8 cellular contexts compared by ENCODE assay signal in the genomic region with DNA sequence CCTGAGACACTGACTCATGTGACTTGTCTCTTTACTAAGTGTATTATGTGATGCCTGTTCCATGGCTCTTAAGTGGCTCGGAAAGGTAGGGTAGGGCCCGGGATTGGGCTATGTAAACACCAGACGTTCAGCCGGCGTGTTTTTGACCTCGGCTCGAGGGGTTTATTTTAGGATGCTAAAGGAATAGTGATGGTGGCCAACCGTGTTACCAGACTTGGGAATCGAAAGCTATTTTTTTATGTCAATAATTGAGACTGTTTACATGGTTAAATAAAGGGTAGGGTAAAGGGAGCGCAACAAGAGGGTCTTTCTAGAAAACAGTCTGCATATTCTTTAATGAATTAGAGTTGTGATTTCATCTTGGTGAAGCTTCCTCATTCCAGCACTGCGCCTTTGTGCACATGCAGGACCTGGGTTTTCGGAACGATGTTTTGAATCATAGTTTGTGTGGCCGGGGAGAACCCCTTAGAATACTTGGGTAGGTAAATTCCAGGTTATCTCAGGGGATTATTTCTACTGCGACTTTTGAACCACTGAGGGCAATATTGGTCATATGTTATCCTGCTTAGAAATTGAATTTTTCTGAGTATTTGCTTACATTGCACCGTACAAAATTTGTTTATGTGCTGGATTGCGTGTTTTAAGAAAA. TPM values are rescaled to one million over a fixed set of nuclear protein-coding genes. Genes with fewer than 3 reads are reported as not detected.
DNase-seq lines count a peak whose midpoint lies in the region; ATAC-seq and TF ChIP-seq lines count a peak whose summit lies in the region.

No MANE protein-coding gene starts in this region.

- no peak for TF ChIP-seq CTCF in parathyroid adenoma (IDR thresholded peaks at IDR 0.05)

- H3K9me3 ChIP-seq in NT2/D1 (ENCODE audit: insufficient read depth, low read length) (no peaks in the 10 kb centered on the region), parathyroid adenoma (ENCODE audit: control insufficient read depth, low read length) (no peaks in the 10 kb centered on the region)

- H3K4me1 ChIP-seq in NT2/D1 (ENCODE audit: insufficient read depth, insufficient read length) (no peaks in the 10 kb centered on the region), parathyroid adenoma (peaks cover 11% of the 10 kb centered on the region)

- DNase-seq in NCI-H748 (lab: John Stamatoyannopoulos, UW; ENCODE audit: unreplicated experiment) (peak; percentile 62), NCI-H748 treated with DMSO at 0.1 percent for 48 hours (lab: John Stamatoyannopoulos, UW) (no peak), NT2/D1 (ENCODE audit: low read depth, low spot score) (no peak), globus pallidus (ENCODE audit: low spot score) (peak; percentile 22), NCI-H446 treated with DMSO at 0.1 percent for 48 hours (lab: John Stamatoyannopoulos, UW) (no peak)
- peak; percentile 20 for DNase-seq in activated T-helper 1 cell treated with anti-CD3 and anti-CD28 coated beads, Interleukin-12 subunit alpha, Interleukin-12 subunit beta, Interleukin-2, Interleukin-4 antibody, amounts not matched to agents 30 ng/mL and 10 ng/mL and 1 ng/mL, durations not matched to agents 14 hours and 24 hours and 36 hours (ENCODE audit: low spot score)

- peaks cover 38% of the 10 kb centered on the region for H3K4me1 Mint-ChIP-seq in activated T-helper 1 cell treated with anti-CD3 and anti-CD28 coated beads, Interleukin-12 subunit alpha, Interleukin-12 subunit beta, Interleukin-2, Interleukin-4 antibody, amounts not matched to agents 30 ng/mL and 10 ng/mL and 1 ng/mL, durations not matched to agents 14 hours and 24 hours and 36 hours (ENCODE audit: low read depth)

- no peaks in the 10 kb centered on the region for H3K27me3 ChIP-seq in NT2/D1 (ENCODE audit: insufficient read depth, insufficient read length)
- H3K27me3 ChIP-seq in parathyroid adenoma (ENCODE audit: control insufficient read depth, insufficient read depth, low read length): no peaks in the 10 kb centered on the region

- peak overlapping the region; percentile 95 for H3K4me2 ChIP-seq in parathyroid adenoma (ENCODE audit: low read length)

- H3K9ac ChIP-seq in NT2/D1 (ENCODE audit: insufficient read length, low read depth) (peak overlapping the region; percentile 92), parathyroid adenoma (peak overlapping the region; percentile 90)

- peak overlapping the region; percentile 82 for H3K4me3 ChIP-seq in NT2/D1 (ENCODE audit: insufficient read length, low read depth)
- peak overlapping the region; percentile 71 for H3K4me3 ChIP-seq in parathyroid adenoma (ENCODE audit: low read depth, low read length)

- peak overlapping the region; percentile 93 for H3K4me3 Mint-ChIP-seq in activated T-helper 1 cell treated with anti-CD3 and anti-CD28 coated beads, Interleukin-12 subunit alpha, Interleukin-12 subunit beta, Interleukin-2, Interleukin-4 antibody, amounts not matched to agents 30 ng/mL and 10 ng/mL and 1 ng/mL, durations not matched to agents 14 hours and 24 hours and 36 hours

- H2AFZ ChIP-seq in parathyroid adenoma: peak overlapping the region; percentile 94

- H3K9me3 Mint-ChIP-seq in activated T-helper 1 cell treated with anti-CD3 and anti-CD28 coated beads, Interleukin-12 subunit alpha, Interleukin-12 subunit beta, Interleukin-2, Interleukin-4 antibody, amounts not matched to agents 30 ng/mL and 10 ng/mL and 1 ng/mL, durations not matched to agents 14 hours and 24 hours and 36 hours: no peaks in the 10 kb centered on the region

- H3K27me3 Mint-ChIP-seq in activated T-helper 1 cell treated with anti-CD3 and anti-CD28 coated beads, Interleukin-12 subunit alpha, Interleukin-12 subunit beta, Interleukin-2, Interleukin-4 antibody, amounts not matched to agents 30 ng/mL and 10 ng/mL and 1 ng/mL, durations not matched to agents 14 hours and 24 hours and 36 hours (ENCODE audit: insufficient read depth): peaks cover 13% of the 10 kb centered on the region

- peak overlapping the region; percentile 97 for H3K27ac Mint-ChIP-seq in activated T-helper 1 cell treated with anti-CD3 and anti-CD28 coated beads, Interleukin-12 subunit alpha, Interleukin-12 subunit beta, Interleukin-2, Interleukin-4 antibody, amounts not matched to agents 30 ng/mL and 10 ng/mL and 1 ng/mL, durations not matched to agents 14 hours and 24 hours and 36 hours

- H3K36me3 Mint-ChIP-seq in activated T-helper 1 cell treated with anti-CD3 and anti-CD28 coated beads, Interleukin-12 subunit alpha, Interleukin-12 subunit beta, Interleukin-2, Interleukin-4 antibody, amounts not matched to agents 30 ng/mL and 10 ng/mL and 1 ng/mL, durations not matched to agents 14 hours and 24 hours and 36 hours (ENCODE audit: low read depth): no peaks in the 10 kb centered on the region

- no peaks in the 10 kb centered on the region for H3K36me3 ChIP-seq in NT2/D1 (ENCODE audit: insufficient read depth, insufficient read length, low read length)
- H3K36me3 ChIP-seq in parathyroid adenoma (ENCODE audit: control insufficient read depth, insufficient read depth, low read length): no peaks in the 10 kb centered on the region

- peaks cover 35% of the 10 kb centered on the region for H3K79me2 ChIP-seq in parathyroid adenoma

- intact Hi-C loops in activated T-helper 1 cell treated with anti-CD3 and anti-CD28 coated beads, Interleukin-12 subunit alpha, Interleukin-12 subunit beta, Interleukin-2, Interleukin-4 antibody, amounts not matched to agents 30 ng/mL and 10 ng/mL and 1 ng/mL, durations not matched to agents 14 hours and 24 hours and 36 hours (cut with micrococcal nuclease): loop anchor here (1.0 to 5.0 kb wide), 7 partner anchors 9 to 1952 kb away; partner anchors contain the start of genes TBL1XR1, TTC14 and USP13

- peak; percentile 22 for ATAC-seq in HG03039 (IDR thresholded peaks at IDR 0.05; ENCODE audit: unreplicated experiment)

- H3K27ac ChIP-seq in parathyroid adenoma: peak overlapping the region; percentile 87

RNA-seq across cellular contexts. Expression of gene PIK3CA, which starts 1.2 kb away (rescaled TPM):
- total RNA-seq in activated T-helper 1 cell treated with anti-CD3 and anti-CD28 coated beads, Interleukin-12 subunit alpha, Interleukin-12 subunit beta, Interleukin-2, Interleukin-4 antibody, amounts not matched to agents 30 ng/mL and 10 ng/mL and 1 ng/mL, durations not matched to agents 14 hours and 24 hours and 36 hours: 18.9 and 19.7 TPM in 2 replicates

Comparison
In these comparisons a context has a peak if more than half of its experiments do, and no peak if none do; other contexts are left out.
1. DNase-seq: peak in NCI-H748 (single experiment), activated T-helper 1 cell treated with anti-CD3 and anti-CD28 coated beads, Interleukin-12 subunit alpha, Interleukin-12 subunit beta, Interleukin-2, Interleukin-4 antibody, amounts not matched to agents 30 ng/mL and 10 ng/mL and 1 ng/mL, durations not matched to agents 14 hours and 24 hours and 36 hours (single experiment) and globus pallidus (single experiment); none in NCI-H748 treated with DMSO at 0.1 percent for 48 hours (single experiment), NT2/D1 (single experiment) and NCI-H446 treated with DMSO at 0.1 percent for 48 hours (single experiment).